18 cellular contexts compared by ENCODE assay signal in the genomic region with DNA sequence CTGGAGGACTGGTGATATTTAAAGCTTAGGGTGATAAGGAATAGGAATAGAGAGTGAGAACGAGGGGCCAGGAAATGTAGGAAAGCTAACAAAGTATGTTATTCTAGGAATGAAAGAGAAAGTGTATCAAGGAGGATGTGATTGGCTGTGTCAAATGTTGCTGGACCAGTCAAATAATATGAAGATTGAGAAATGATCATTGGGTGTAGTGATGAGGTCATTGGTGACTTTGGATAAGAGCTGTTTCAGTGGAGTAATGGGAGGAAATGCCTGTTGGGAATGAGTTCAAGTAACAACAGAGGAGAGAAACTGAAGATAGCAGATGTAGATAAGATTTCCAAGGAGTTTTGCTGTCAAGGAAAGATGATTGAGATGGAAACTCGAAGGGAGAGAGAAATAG.
"Had no signal": no experiment of that assay in that cellular context is flagged by ENCODE, and none has a peak within 500 bp of the region (broad histone marks: within the 10 kb centered on the region; RNA-seq: fewer than 3 reads in every experiment).

No MANE protein-coding gene starts in this region.

- H3K36me3 ChIP-seq: esophagus muscularis mucosa, heart left ventricle, right lobe of liver had no signal

- H3K4me1 ChIP-seq: right lobe of liver, testis had no signal

- H3K27ac ChIP-seq: esophagus muscularis mucosa, foreskin keratinocyte, heart left ventricle, neutrophil, parathyroid adenoma, right lobe of liver, SK-N-MC, testis had no signal

- H3K9ac ChIP-seq: parathyroid adenoma had no signal

- H3K9me3 ChIP-seq: esophagus muscularis mucosa, heart left ventricle, neutrophil, right lobe of liver, testis had no signal

- H3K27me3 ChIP-seq: esophagus muscularis mucosa, foreskin keratinocyte, heart left ventricle, neutrophil, right lobe of liver, testis had no signal

- H3K79me2 ChIP-seq: parathyroid adenoma had no signal

- ATAC-seq: activated CD4-positive, alpha-beta T cell treated with anti-CD3 and anti-CD28 coated beads for 36 hours; activated CD8-positive, alpha-beta memory T cell treated with anti-CD3 and anti-CD28 coated beads, Interleukin-2, amount 10 ng/mL, durations not matched to agents 7 days and 5 days; foreskin keratinocyte; heart left ventricle; natural killer cell had no signal

- DNase-seq: activated CD4-positive, alpha-beta memory T cell treated with anti-CD3 and anti-CD28 coated beads for 36 hours; activated CD4-positive, alpha-beta T cell treated with anti-CD3 and anti-CD28 coated beads for 36 hours; activated CD8-positive, alpha-beta memory T cell treated with anti-CD3 and anti-CD28 coated beads, Interleukin-2, amount 10 ng/mL, durations not matched to agents 7 days and 5 days; activated naive CD4-positive, alpha-beta T cell; activated naive CD8-positive, alpha-beta T cell treated with anti-CD3 and anti-CD28 coated beads, Interleukin-2, amount 10 ng/mL, durations not matched to agents 7 days and 5 days; effector CD4-positive, alpha-beta T cell; heart left ventricle; kidney glomerular epithelial cell; natural killer cell; right lobe of liver; small intestine; stimulated activated CD4-positive, alpha-beta T cell treated with anti-CD3 and anti-CD28 coated beads, Interleukin-4, amount 100 ng/mL, for 1 hour; testis had no signal

- FAIRE-seq: small intestine had no signal

- H3K4me3 ChIP-seq: esophagus muscularis mucosa, heart left ventricle, right lobe of liver, SK-N-MC, testis had no signal

- H2AFZ ChIP-seq: parathyroid adenoma had no signal
